32 cellular contexts compared by ENCODE assay signal in genomic region chr10:127897177-127897576, GRCh38. TPM values are rescaled to one million over a fixed set of nuclear protein-coding genes. Genes with fewer than 3 reads are reported as not detected.
"Had no signal": no experiment of that assay in that cellular context is flagged by ENCODE, and none has a peak within 500 bp of the region (broad histone marks: within the 10 kb centered on the region; RNA-seq: fewer than 3 reads in every experiment).

No MANE protein-coding gene starts in this region.

- ATAC-seq: stimulated activated effector memory CD8-positive, alpha-beta T cell treated with anti-CD3 and anti-CD28 coated beads, Interleukin-12 subunit alpha, Interleukin-12 subunit beta, amount 100 ng/mL, for 72 hours; stimulated activated memory B cell treated with anti-CD40 and anti-IgM and Interleukin-4, amounts not matched to agents 10 μg/mL and 1 μg/mL and 100 μg/mL, for 72 hours; stimulated activated naive B cell treated with anti-CD40 and anti-IgM and Interleukin-4, amounts not matched to agents 10 μg/mL and 1 μg/mL and 100 μg/mL, for 72 hours; stimulated activated naive CD8-positive, alpha-beta T cell treated with anti-CD3 and anti-CD28 coated beads, Interleukin-15, amount 100 ng/mL, for 72 hours; stimulated activated naive CD8-positive, alpha-beta T cell treated with anti-CD3 and anti-CD28 coated beads, Interleukin-15, Interleukin-2, amounts not matched to agents 100 U/mL and 50 U/mL, for 24 hours; upper lobe of right lung had no signal

- H3K9me3 Mint-ChIP-seq: stimulated activated effector memory CD8-positive, alpha-beta T cell treated with anti-CD3 and anti-CD28 coated beads, Interleukin-12 subunit alpha, Interleukin-12 subunit beta, amount 100 ng/mL, for 72 hours; stimulated activated naive CD8-positive, alpha-beta T cell treated with anti-CD3 and anti-CD28 coated beads, Interleukin-15, Interleukin-2, amounts not matched to agents 100 ng/mL and 50 ng/mL, for 24 hours; type B pancreatic cell had no signal

- H3K4me3 Mint-ChIP-seq: stimulated activated effector memory CD8-positive, alpha-beta T cell treated with anti-CD3 and anti-CD28 coated beads, Interleukin-12 subunit alpha, Interleukin-12 subunit beta, amount 100 ng/mL, for 72 hours; stimulated activated memory B cell treated with anti-CD40 and anti-IgM and Interleukin-4, amounts not matched to agents 10 μg/mL and 1 μg/mL and 100 μg/mL, for 72 hours; stimulated activated naive B cell treated with anti-CD40 and anti-IgM and Interleukin-4, amounts not matched to agents 10 μg/mL and 1 μg/mL and 100 μg/mL, for 72 hours; stimulated activated naive CD8-positive, alpha-beta T cell treated with anti-CD3 and anti-CD28 coated beads, Interleukin-15, amount 100 ng/mL, for 72 hours; stimulated activated naive CD8-positive, alpha-beta T cell treated with anti-CD3 and anti-CD28 coated beads, Interleukin-15, Interleukin-2, amounts not matched to agents 100 ng/mL and 50 ng/mL, for 24 hours; type B pancreatic cell had no signal

- H3K9me3 ChIP-seq: suprapubic skin, testis, thoracic aorta, thyroid gland, transverse colon, upper lobe of left lung, upper lobe of right lung, vagina had no signal

- H3K4me1 Mint-ChIP-seq: stimulated activated effector memory CD8-positive, alpha-beta T cell treated with anti-CD3 and anti-CD28 coated beads, Interleukin-12 subunit alpha, Interleukin-12 subunit beta, amount 100 ng/mL, for 72 hours; stimulated activated memory B cell treated with anti-CD40 and anti-IgM and Interleukin-4, amounts not matched to agents 10 μg/mL and 1 μg/mL and 100 μg/mL, for 72 hours; stimulated activated naive B cell treated with anti-CD40 and anti-IgM and Interleukin-4, amounts not matched to agents 10 μg/mL and 1 μg/mL and 100 μg/mL, for 72 hours had no signal

- DNase-seq: stimulated activated CD4-positive, alpha-beta T cell treated with anti-CD3 and anti-CD28 coated beads, Interleukin-2, amount 100 ng/mL, for 48 hours; stimulated activated CD4-positive, alpha-beta T cell treated with anti-CD3 and anti-CD28 coated beads, Interleukin-4, amount 100 ng/mL, for 1 hour; stimulated activated CD4-positive, alpha-beta T cell treated with anti-CD3 and anti-CD28 coated beads, Interleukin-4, amount 100 ng/mL, for 24 hours; stimulated activated CD4-positive, alpha-beta T cell treated with anti-CD3 and anti-CD28 coated beads, Interleukin-4, amount 100 ng/mL, for 4 hours; stimulated activated CD8-positive, alpha-beta memory T cell treated with anti-CD3 and anti-CD28 coated beads, Interleukin-4, amount 100 ng/mL, for 48 hours; stimulated activated naive B cell treated with anti-CD40 and anti-IgM and Interleukin-4, amounts not matched to agents 10 μg/mL and 1 μg/mL and 100 μg/mL, for 72 hours; stimulated activated naive CD4-positive, alpha-beta T cell; stimulated activated naive CD4-positive, alpha-beta T cell treated with Interleukin-2 at 50 U/mL for 16 hours; stimulated activated naive CD8-positive, alpha-beta T cell treated with anti-CD3 and anti-CD28 coated beads, Interleukin-15, amount 100 ng/mL, for 72 hours; stimulated activated naive CD8-positive, alpha-beta T cell treated with anti-CD3 and anti-CD28 coated beads, Interleukin-15, Interleukin-2, amounts not matched to agents 100 U/mL and 50 U/mL, for 24 hours; stomach; substantia nigra; testis; thyroid gland; tibial artery; transverse colon; trophoblast cell; upper lobe of left lung; upper lobe of right lung; uterus had no signal

- FAIRE-seq: urothelium cell line had no signal

- H3K27ac Mint-ChIP-seq: stimulated activated effector memory CD8-positive, alpha-beta T cell treated with anti-CD3 and anti-CD28 coated beads, Interleukin-12 subunit alpha, Interleukin-12 subunit beta, amount 100 ng/mL, for 72 hours; stimulated activated memory B cell treated with anti-CD40 and anti-IgM and Interleukin-4, amounts not matched to agents 10 μg/mL and 1 μg/mL and 100 μg/mL, for 72 hours; stimulated activated naive B cell treated with anti-CD40 and anti-IgM and Interleukin-4, amounts not matched to agents 10 μg/mL and 1 μg/mL and 100 μg/mL, for 72 hours; stimulated activated naive CD8-positive, alpha-beta T cell treated with anti-CD3 and anti-CD28 coated beads, Interleukin-15, amount 100 ng/mL, for 72 hours; stimulated activated naive CD8-positive, alpha-beta T cell treated with anti-CD3 and anti-CD28 coated beads, Interleukin-15, Interleukin-2, amounts not matched to agents 100 ng/mL and 50 ng/mL, for 24 hours; type B pancreatic cell had no signal

- H3K36me3 ChIP-seq: stomach, suprapubic skin, thoracic aorta, thyroid gland, tibial artery, tibial nerve, transverse colon, upper lobe of left lung, upper lobe of right lung, uterus, vagina had no signal

- H3K36me3 Mint-ChIP-seq: stimulated activated effector memory CD8-positive, alpha-beta T cell treated with anti-CD3 and anti-CD28 coated beads, Interleukin-12 subunit alpha, Interleukin-12 subunit beta, amount 100 ng/mL, for 72 hours; stimulated activated memory B cell treated with anti-CD40 and anti-IgM and Interleukin-4, amounts not matched to agents 10 μg/mL and 1 μg/mL and 100 μg/mL, for 72 hours; type B pancreatic cell had no signal

- H3K4me3 ChIP-seq: stomach, suprapubic skin, testis, thoracic aorta, thyroid gland, tibial artery, tibial nerve, transverse colon, upper lobe of left lung, upper lobe of right lung, uterus, vagina had no signal

- H3K4me1 ChIP-seq: stomach, suprapubic skin, testis, thyroid gland, tibial artery, tibial nerve, upper lobe of left lung, upper lobe of right lung, uterus, vagina had no signal

- H3K27ac ChIP-seq: stomach, suprapubic skin, testis, thoracic aorta, thyroid gland, tibial artery, tibial nerve, transverse colon, upper lobe of left lung, upper lobe of right lung, uterus, vagina had no signal

RNA-seq across cellular contexts. Expression of gene CLRN3, which starts 4.4 kb away (rescaled TPM):
- total RNA-seq: subcutaneous adipose tissue, suprapubic skin, temporal lobe, thoracic aorta, thyroid gland, tibial nerve, upper lobe of right lung, ureter, uterus, vagina had no signal
